17 cellular contexts compared by ENCODE assay signal in the genomic region with DNA sequence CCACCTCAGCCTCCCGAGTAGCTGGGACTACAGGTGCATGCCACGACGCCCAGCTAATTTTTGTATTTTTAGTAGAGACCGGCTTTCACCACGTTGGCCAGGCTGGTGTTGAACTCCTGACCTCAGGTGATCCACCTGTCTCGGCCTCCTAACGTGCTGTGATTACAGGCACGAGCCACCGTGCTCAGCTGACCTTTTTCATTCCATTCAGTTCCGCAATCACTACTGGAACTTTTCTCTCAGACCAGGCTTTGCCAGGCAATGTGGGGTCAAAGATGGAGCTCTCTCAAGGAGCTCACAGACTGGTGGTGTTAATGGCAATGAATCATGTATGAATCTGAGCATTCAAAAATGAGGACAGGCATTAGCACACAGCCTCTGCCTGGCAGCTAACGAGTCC. TPM values are rescaled to one million over a fixed set of nuclear protein-coding genes. Genes with fewer than 3 reads are reported as not detected.
DNase-seq lines count a peak whose midpoint lies in the region; ATAC-seq and TF ChIP-seq lines count a peak whose summit lies in the region.
"Had no signal": no experiment of that assay in that cellular context is flagged by ENCODE, and none has a peak within 500 bp of the region (broad histone marks: within the 10 kb centered on the region; RNA-seq: fewer than 3 reads in every experiment).

No MANE protein-coding gene starts in this region.

- intact Hi-C loops in natural killer cell (cut with micrococcal nuclease), result no loop called here

- no peaks in the 10 kb centered on the region for H3K27me3 ChIP-seq in BLaER1 treated with 17β-estradiol and CSF1 and Interleukin-3, amounts not matched to agents 10 nM and 100 nM
- H3K27me3 ChIP-seq in Loucy (ENCODE audit: insufficient read depth, low read length, poor library complexity, severe bottlenecking) (no peaks in the 10 kb centered on the region), Peyer's patch (no peaks in the 10 kb centered on the region)

- DNase-seq in epithelial cell of prostate (ENCODE audit: low read depth, low spot score) (no peak), natural killer cell (no peak), Peyer's patch (no peak), pons (ENCODE audit: low spot score) (no peak), NCI-H2107 treated with DMSO at 0.1 percent for 48 hours (lab: John Stamatoyannopoulos, UW; ENCODE audit: unreplicated experiment) (no peak)
- DNase-seq: AML-193; DMS 273 treated with DMSO at 0.1 percent for 48 hours; EL; GOT3; NCI-H2029 treated with DMSO at 0.1 percent for 48 hours; NCI-H2227 treated with DMSO at 0.1 percent for 48 hours; NCI-H524 treated with DMSO at 0.1 percent for 48 hours; NK-92 treated with Interleukin-12 subunit alpha and Interleukin-12 subunit beta, amount 100 ng/mL, for 24 hours; SK-N-SH had no signal

- TF ChIP-seq POLR2A in Peyer's patch (IDR thresholded peaks at IDR 0.05), result no peak

- H3K4me1 ChIP-seq in BLaER1 treated with 17β-estradiol and CSF1 and Interleukin-3, amounts not matched to agents 10 nM and 100 nM, result peaks cover 60 to 84% (median 73%) of the 10 kb centered on the region in 10 experiments
- H3K4me1 ChIP-seq in Loucy (ENCODE audit: insufficient read depth, low read length, poor library complexity, severe bottlenecking), result peaks cover 16% of the 10 kb centered on the region
- H3K4me1 ChIP-seq in Peyer's patch, result peaks cover 0 to 7% (median 2%) of the 10 kb centered on the region in 4 donors

- H3K4me3 ChIP-seq in BLaER1 treated with 17β-estradiol and CSF1 and Interleukin-3, amounts not matched to agents 10 nM and 100 nM, result no peak overlapping the region
- H3K4me3 ChIP-seq in Loucy (ENCODE audit: low read length, poor library complexity, severe bottlenecking) (no peak overlapping the region), Peyer's patch (no peak overlapping the region)

- peak overlapping the region in 10 of 11 experiments; percentile 69 to 93 (median 84); a peak in 20 of 22 replicates for H3K4me2 ChIP-seq in BLaER1 treated with 17β-estradiol and CSF1 and Interleukin-3, amounts not matched to agents 10 nM and 100 nM
- H3K4me2 ChIP-seq in Loucy (ENCODE audit: low read depth, low read length, poor library complexity, severe bottlenecking), result no peak overlapping the region
- H3K4me2 ChIP-seq: KMS-11, SK-N-SH had no signal

- no peaks in the 10 kb centered on the region for H3F3A ChIP-seq in Loucy (ENCODE audit: low read depth)

- H2AFZ ChIP-seq in Loucy (ENCODE audit: low read length), result 0 out of 2 replicates have a peak overlapping the region, but pooled peaks have one; percentile 39

- peaks cover 50 to 59% of the 10 kb centered on the region in 2 donors for H3K4me1 Mint-ChIP-seq in natural killer cell

- no peak for TF ChIP-seq CTCF in Loucy (conservative IDR thresholded peaks at IDR 0.05; ENCODE audit: low read length)
- no peak for TF ChIP-seq CTCF in natural killer cell (IDR thresholded peaks at IDR 0.05)
- TF ChIP-seq CTCF in Peyer's patch (IDR thresholded peaks at IDR 0.05), result no peak

- H3K9me2 ChIP-seq in Loucy (replicated peaks; ENCODE audit: low read depth, low read length), result no peaks in the 10 kb centered on the region
- H3K9me2 ChIP-seq: SK-N-SH had no signal

- H3K4me3 Mint-ChIP-seq in natural killer cell, result no peak overlapping the region

- no peaks in the 10 kb centered on the region for H3K79me2 ChIP-seq in Loucy (ENCODE audit: insufficient read depth, low read length)

- H4K20me1 ChIP-seq in BLaER1 treated with 17β-estradiol and CSF1 and Interleukin-3, amounts not matched to agents 10 nM and 100 nM, result no peaks in the 10 kb centered on the region
- no peaks in the 10 kb centered on the region for H4K20me1 ChIP-seq in Loucy (ENCODE audit: insufficient read depth, low read length, poor library complexity, severe bottlenecking)

- H3K9me3 ChIP-seq in BLaER1 treated with 17β-estradiol and CSF1 and Interleukin-3, amounts not matched to agents 10 nM and 100 nM (replicated peaks in 1 of 11), result no peaks in the 10 kb centered on the region
- H3K9me3 ChIP-seq in Loucy (ENCODE audit: insufficient read depth, low read depth, low read length) (no peaks in the 10 kb centered on the region), Peyer's patch (no peaks in the 10 kb centered on the region)
- H3K9me3 ChIP-seq: SK-N-SH had no signal

- peak overlapping the region; percentile 65 to 77 for H3K27ac Mint-ChIP-seq in natural killer cell

- no peaks in the 10 kb centered on the region for H3K27me3 Mint-ChIP-seq in natural killer cell (ENCODE audit: low read depth in 2 of 2)

- H3K36me3 ChIP-seq in BLaER1 treated with 17β-estradiol and CSF1 and Interleukin-3, amounts not matched to agents 10 nM and 100 nM, result no peaks in the 10 kb centered on the region
- H3K36me3 ChIP-seq in Loucy (ENCODE audit: insufficient read depth, low read length), result no peaks in the 10 kb centered on the region
- no peaks in the 10 kb centered on the region for H3K36me3 ChIP-seq in Peyer's patch

- no peak for ATAC-seq in natural killer cell

- no peaks in the 10 kb centered on the region for H3K36me3 Mint-ChIP-seq in natural killer cell

- no peak overlapping the region; a peak in 1 of 22 replicates for H3K9ac ChIP-seq in BLaER1 treated with 17β-estradiol and CSF1 and Interleukin-3, amounts not matched to agents 10 nM and 100 nM
- no peak overlapping the region for H3K9ac ChIP-seq in Loucy (ENCODE audit: low read depth, low read length, poor library complexity, severe bottlenecking)
- H3K9ac ChIP-seq: KMS-11, SK-N-SH had no signal

- H3K9me3 Mint-ChIP-seq in natural killer cell, result no peaks in the 10 kb centered on the region

- H3K27ac ChIP-seq in BLaER1 treated with 17β-estradiol and CSF1 and Interleukin-3, amounts not matched to agents 10 nM and 100 nM, result peak overlapping the region in 8 of 11 experiments; percentile 47 to 97 (median 89); a peak in 13 of 22 replicates
- H3K27ac ChIP-seq in epithelial cell of prostate, result peak overlapping the region; percentile 99
- H3K27ac ChIP-seq in Peyer's patch, result no peak overlapping the region
- H3K27ac ChIP-seq: KMS-11 had no signal

RNA-seq across cellular contexts. Expression of a gene that starts 9.5 kb away (rescaled TPM):
- 10 to 100 TPM; 33.7 to 42.5 (median 38.7) TPM for total RNA-seq in natural killer cell
- 100 to 1,000 TPM in 1 of 4 donors, 10 to 100 TPM in 3; 23.9 to 120 (median 36.3) TPM for total RNA-seq in Peyer's patch

RNA-seq across cellular contexts. Expression of a gene that starts 10.3 kb away (rescaled TPM):
- total RNA-seq in natural killer cell, result 10 to 100 TPM; 48.6 to 52.8 (median 49.2) TPM
- 100 to 1,000 TPM in 3 of 4 donors, 10 to 100 TPM in 1; 27.2 to 149 (median 141) TPM for total RNA-seq in Peyer's patch

RNA-seq across cellular contexts. Expression of a gene that starts 57.4 kb away (rescaled TPM):
- not detected for total RNA-seq in natural killer cell
- total RNA-seq in Peyer's patch, result under 1 TPM in 2 of 4 donors, not detected in 2; 0.27 to 0.57 TPM

Comparison
In these comparisons a context has a peak if more than half of its experiments do, and no peak if none do; other contexts are left out.
1. H3K27ac ChIP-seq: peak in BLaER1 treated with 17β-estradiol and CSF1 and Interleukin-3, amounts not matched to agents 10 nM and 100 nM (8 of 11) and epithelial cell of prostate (single experiment); none in Peyer's patch (0 of 4).